9 cellular contexts compared by ENCODE assay signal in the genomic region with DNA sequence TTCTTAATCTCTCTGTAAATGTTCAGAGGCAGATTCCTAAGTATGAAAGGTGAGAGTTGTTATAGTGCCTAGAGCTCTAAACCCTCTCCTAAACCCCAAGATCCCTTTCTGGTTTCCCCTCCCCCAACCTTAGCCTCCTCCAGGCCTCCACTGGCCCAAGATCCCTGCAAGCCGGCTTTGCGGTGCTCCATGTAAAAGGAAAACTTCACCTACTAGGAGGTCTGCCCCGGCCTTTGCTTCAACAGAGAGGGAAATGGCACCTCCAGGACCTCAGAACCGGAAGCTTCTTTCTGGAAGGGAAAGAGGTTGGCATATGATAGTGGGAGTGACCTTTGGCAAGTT. TPM values are rescaled to one million over a fixed set of nuclear protein-coding genes. Genes with fewer than 3 reads are reported as not detected.
A peak's percentile ranks its signal among the peaks of the same experiment; 100 is the strongest.
DNase-seq lines count a peak whose midpoint lies in the region; ATAC-seq and TF ChIP-seq lines count a peak whose summit lies in the region.
"Had no signal": no experiment of that assay in that cellular context is flagged by ENCODE, and none has a peak within 500 bp of the region (broad histone marks: within the 10 kb centered on the region; RNA-seq: fewer than 3 reads in every experiment).

No MANE protein-coding gene starts in this region.

- TF ChIP-seq CTCF in C4-2B (conservative IDR thresholded peaks at IDR 0.05) (no peak), neutrophil (IDR thresholded peaks at IDR 0.05) (no peak)

- H3K36me3 ChIP-seq in NT2/D1 (ENCODE audit: insufficient read depth, insufficient read length, low read length) (peaks cover 56% of the 10 kb centered on the region), ectodermal cell (ENCODE audit: control insufficient read depth, insufficient read depth, low read length) (no peaks in the 10 kb centered on the region), neutrophil (no peaks in the 10 kb centered on the region)

- DNase-seq in NT2/D1 (ENCODE audit: low read depth, low spot score) (no peak), AG08395 (ENCODE audit: low spot score) (no peak), T-helper 9 cell (no peak), ureter (ENCODE audit: low spot score) (no peak)

- WGBS in ectodermal cell, 2 experiments = 36 to 44% methylated on average over 4 of the region's 4 CpGs

- ATAC-seq in GM18858 (IDR thresholded peaks at IDR 0.05; ENCODE audit: unreplicated experiment) = no peak

- H3K9me3 ChIP-seq in NT2/D1 (ENCODE audit: insufficient read depth, low read length) (no peaks in the 10 kb centered on the region), ectodermal cell (ENCODE audit: control insufficient read depth, low read length) (no peaks in the 10 kb centered on the region), neutrophil (no peaks in the 10 kb centered on the region)

- peak overlapping the region; percentile 75 for H3K4me3 ChIP-seq in NT2/D1 (ENCODE audit: insufficient read length, low read depth)
- H3K4me3 ChIP-seq in ectodermal cell (ENCODE audit: insufficient read depth, low read depth, low read length) = peak overlapping the region; percentile 68
- H3K4me3 ChIP-seq in neutrophil (ENCODE audit: low read depth in 1 of 2, low read length in 1 of 2) = peak overlapping the region; percentile 77 to 89

- H3K4me1 ChIP-seq in NT2/D1 (ENCODE audit: insufficient read depth, insufficient read length) (peaks cover 15% of the 10 kb centered on the region), ectodermal cell (ENCODE audit: control insufficient read depth, insufficient read depth, low read length) (peaks cover 11% of the 10 kb centered on the region), neutrophil (ENCODE audit: control insufficient read depth in 1 of 2, insufficient read depth in 1 of 2, low read depth in 1 of 2, low read length in 1 of 2) (peaks cover 19 to 24% of the 10 kb centered on the region in 2 experiments)

- H3K27ac ChIP-seq in C4-2B (peak overlapping the region; percentile 81), ectodermal cell (ENCODE audit: insufficient read depth, low read depth, low read length, poor library complexity, severe bottlenecking) (no peak overlapping the region), neutrophil (peak overlapping the region; percentile 92)

- H3K27me3 ChIP-seq in NT2/D1 (ENCODE audit: insufficient read depth, insufficient read length) (no peaks in the 10 kb centered on the region), ectodermal cell (ENCODE audit: control insufficient read depth, insufficient read depth, low read length, poor library complexity, severe bottlenecking) (no peaks in the 10 kb centered on the region), neutrophil (peaks cover 10% of the 10 kb centered on the region)

- H3K9ac ChIP-seq in NT2/D1 (ENCODE audit: insufficient read length, low read depth) = peak overlapping the region; percentile 88

RNA-seq across cellular contexts. Expression of a gene that starts 2.3 kb away (rescaled TPM):
- 62.9 TPM for polyA plus RNA-seq in ectodermal cell (2013, experiment 1 of 4)
- 72.2 TPM for polyA plus RNA-seq in ectodermal cell (2013, experiment 2 of 4)
- polyA plus RNA-seq in ectodermal cell (2013, experiment 3 of 4) = 40.4 TPM
- 49.1 TPM for polyA plus RNA-seq in ectodermal cell (2013, experiment 4 of 4)
- total RNA-seq in ureter = 144 TPM

RNA-seq across cellular contexts. Expression of a gene that starts 20.0 kb away (rescaled TPM):
- not detected for polyA plus RNA-seq in ectodermal cell (2013, experiment 1 of 4)
- not detected for polyA plus RNA-seq in ectodermal cell (2013, experiment 2 of 4)
- not detected for polyA plus RNA-seq in ectodermal cell (2013, experiment 3 of 4)
- not detected for polyA plus RNA-seq in ectodermal cell (2013, experiment 4 of 4)
- not detected for total RNA-seq in ureter
- total RNA-seq: kidney epithelial cell had no signal
